In the genomic region with DNA sequence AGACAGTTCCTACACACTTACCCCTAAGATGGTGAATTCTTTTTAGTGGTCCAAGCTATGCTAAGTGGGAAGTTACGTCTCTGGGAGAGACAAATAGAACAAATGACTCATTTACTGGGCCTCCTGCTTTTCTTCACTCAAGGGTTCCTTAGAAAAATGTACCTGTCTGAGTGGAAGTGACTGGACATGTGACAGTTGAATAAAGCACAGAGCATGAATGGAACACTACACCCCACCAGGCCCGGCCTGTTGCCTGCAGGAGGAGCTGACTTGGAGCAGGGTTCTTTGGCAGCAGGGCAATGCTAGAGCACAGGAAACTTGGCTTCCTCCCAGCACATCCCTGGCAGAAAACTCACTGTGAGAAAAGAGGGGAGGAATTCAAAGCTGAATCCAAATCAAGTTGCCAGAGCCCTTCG, we compare ENCODE assay signal across 7 cellular contexts.
DNase-seq lines count a peak whose midpoint lies in the region; ATAC-seq and TF ChIP-seq lines count a peak whose summit lies in the region.

No MANE protein-coding gene starts in this region.

- no peak overlapping the region for H2BK120ac ChIP-seq in mesenchymal stem cell (ENCODE audit: low read depth, low read length)

- H3K9ac ChIP-seq in PC-3 (ENCODE audit: low read length) (no peak overlapping the region), mesenchymal stem cell (ENCODE audit: low read length) (no peak overlapping the region)

- TF ChIP-seq CTCF in PC-3 (conservative IDR thresholded peaks at IDR 0.05; ENCODE audit: low read depth, low read length): no peak
- TF ChIP-seq CTCF in epithelial cell of proximal tubule (conservative IDR thresholded peaks at IDR 0.05; ENCODE audit: low read depth, low read length): no peak

- no peak overlapping the region for H4K8ac ChIP-seq in mesenchymal stem cell (ENCODE audit: low read length)

- peak overlapping the region; percentile 27 for H4K91ac ChIP-seq in mesenchymal stem cell (ENCODE audit: low read length)

- POLR2A ChIA-PET in PC-3 (lab: Charles Lee; ENCODE audit: unreplicated experiment): no interaction called here

- H3K36me3 ChIP-seq in PC-3 (ENCODE audit: low read depth, low read length) (no peaks in the 10 kb centered on the region), mesenchymal stem cell (ENCODE audit: control insufficient read depth in 1 of 2, insufficient read depth in 2 of 2, low read depth in 1 of 2, low read length in 2 of 2) (no peaks in the 10 kb centered on the region)

- H3K4me1 ChIP-seq in PC-3 (ENCODE audit: insufficient read depth, low read length): peaks cover 8% of the 10 kb centered on the region; the same call in 1 of the 2 replicates
- no peaks in the 10 kb centered on the region for H3K4me1 ChIP-seq in mesenchymal stem cell (ENCODE audit: control insufficient read depth, insufficient read depth, low read depth, low read length)

- no peak overlapping the region for H3K18ac ChIP-seq in mesenchymal stem cell (ENCODE audit: low read depth in 1 of 2, low read length in 2 of 2)

- CTCF ChIA-PET in PC-3 (lab: Charles Lee): no interaction called here

- H3K23ac ChIP-seq in mesenchymal stem cell (ENCODE audit: low read length in 2 of 2): no peak overlapping the region

- H2BK12ac ChIP-seq in mesenchymal stem cell (ENCODE audit: low read length in 2 of 2): no peak overlapping the region

- no peak overlapping the region for H2AK5ac ChIP-seq in mesenchymal stem cell (ENCODE audit: low read length, severe bottlenecking)

- H3F3A ChIP-seq in PC-3 (ENCODE audit: low read length, unreplicated experiment): no peaks in the 10 kb centered on the region

- no peaks in the 10 kb centered on the region for H4K20me1 ChIP-seq in PC-3 (ENCODE audit: low read length)

- no peak overlapping the region for H3K27ac ChIP-seq in PC-3 (ENCODE audit: low read length)
- no peak overlapping the region for H3K27ac ChIP-seq in mesenchymal stem cell (ENCODE audit: low read length, poor library complexity, severe bottlenecking)

- H2BK15ac ChIP-seq in mesenchymal stem cell (ENCODE audit: low read depth, poor library complexity, severe bottlenecking): no peak overlapping the region

- no peaks in the 10 kb centered on the region for H3K9me3 ChIP-seq in PC-3 (ENCODE audit: low read length)
- no peaks in the 10 kb centered on the region for H3K9me3 ChIP-seq in mesenchymal stem cell (ENCODE audit: control insufficient read depth, low read length)

- WGBS in mesenchymal stem cell: 78% methylated on average over 3 of the region's 3 CpGs

- no peaks in the 10 kb centered on the region for H3K79me2 ChIP-seq in PC-3 (ENCODE audit: low read length)

- BruUV-seq in PC-3 (replicated peaks; lab: Mats Ljungman, UMichigan): no TSS peak

- intact Hi-C loops in PC-3 (cut with micrococcal nuclease): no loop called here

- H3K79me1 ChIP-seq in mesenchymal stem cell (replicated peaks; ENCODE audit: low read length, poor library complexity, severe bottlenecking): no peaks in the 10 kb centered on the region

- no peaks in the 10 kb centered on the region for H3K9me2 ChIP-seq in PC-3 (replicated peaks; ENCODE audit: low read length)

- no peaks in the 10 kb centered on the region for H3K27me3 ChIP-seq in PC-3 (ENCODE audit: low read length)
- no peaks in the 10 kb centered on the region for H3K27me3 ChIP-seq in mesenchymal stem cell (ENCODE audit: control insufficient read depth in 1 of 2, insufficient read depth in 1 of 2, low read length in 2 of 2)

- H2AFZ ChIP-seq in PC-3 (ENCODE audit: low read length) (no peak overlapping the region), mesenchymal stem cell (ENCODE audit: low read depth, low read length) (no peak overlapping the region)

- ATAC-seq in PC-3: peak; percentile 63
- ATAC-seq in GM18858 (IDR thresholded peaks at IDR 0.05; ENCODE audit: unreplicated experiment): no peak
- ATAC-seq in GM21825 (IDR thresholded peaks at IDR 0.05; ENCODE audit: unreplicated experiment): no peak
- ATAC-seq in HG03108 (IDR thresholded peaks at IDR 0.05; ENCODE audit: unreplicated experiment): no peak

- no peak overlapping the region for H3K4me2 ChIP-seq in PC-3 (ENCODE audit: low read length)
- H3K4me2 ChIP-seq in mesenchymal stem cell (ENCODE audit: low read length, poor library complexity, severe bottlenecking): no peak overlapping the region

- H3K4me3 ChIP-seq in PC-3 (ENCODE audit: low read length) (no peak overlapping the region), epithelial cell of proximal tubule (ENCODE audit: low read depth, low read length) (no peak overlapping the region), mesenchymal stem cell (ENCODE audit: insufficient read depth in 1 of 2, low read depth in 1 of 2, low read length in 2 of 2) (no peak overlapping the region)

- no peak overlapping the region for H2BK5ac ChIP-seq in mesenchymal stem cell (ENCODE audit: low read depth, low read length, poor library complexity, severe bottlenecking)

- no peak overlapping the region for H3K4ac ChIP-seq in mesenchymal stem cell (ENCODE audit: low read depth in 1 of 2, low read length in 2 of 2)

- DNase-seq in PC-3 (peak; percentile 22), epithelial cell of proximal tubule (ENCODE audit: low read depth) (peak; percentile 7), mesenchymal stem cell (peak; percentile 3), ureter (ENCODE audit: low spot score) (peak; percentile 86)

- no peak overlapping the region for H3K14ac ChIP-seq in mesenchymal stem cell (ENCODE audit: low read length in 2 of 2)

Comparison
In these comparisons a context has a peak if more than half of its experiments do, and no peak if none do; other contexts are left out.
1. DNase-seq: peak in every context shown above with its lines; median percentile 86 in ureter; 22 in PC-3; 7 in epithelial cell of proximal tubule; 3 in mesenchymal stem cell.